ENCODE assay signal across 20 cellular contexts in the genomic region with DNA sequence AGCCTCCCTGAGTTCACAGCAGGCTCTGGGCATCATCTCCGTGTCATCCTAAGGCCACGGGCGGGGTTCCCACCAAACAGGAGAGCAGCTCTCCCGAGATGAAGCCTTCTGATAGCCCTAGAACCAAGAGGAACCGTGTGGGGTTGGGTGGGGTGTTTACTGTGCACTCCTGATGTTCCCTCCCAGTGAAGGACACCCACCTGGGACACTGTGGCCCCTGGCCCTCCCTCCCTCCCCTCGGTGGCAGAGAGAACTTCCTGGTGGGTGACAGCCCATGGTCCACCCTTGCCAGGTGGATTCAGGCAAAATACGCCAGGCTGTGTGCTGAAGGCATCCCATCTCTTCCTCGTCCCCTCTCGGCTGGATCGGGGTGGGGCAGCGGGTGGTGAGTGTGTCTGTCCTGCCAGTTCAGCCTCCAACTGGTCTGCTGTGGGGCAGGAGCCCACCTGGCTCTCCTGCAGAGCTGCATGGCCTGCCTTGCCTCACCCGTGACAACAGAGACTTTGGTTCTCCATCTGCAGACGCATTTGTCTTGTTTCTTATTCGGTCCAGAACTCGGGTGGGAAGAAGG.
"Had no signal": no experiment of that assay in that cellular context is flagged by ENCODE, and none has a peak within 500 bp of the region (broad histone marks: within the 10 kb centered on the region; RNA-seq: fewer than 3 reads in every experiment).

No MANE protein-coding gene starts in this region.

- H3K4me1 ChIP-seq: gastrocnemius medialis, testis had no signal

- H3K27me3 Mint-ChIP-seq: stimulated activated naive B cell treated with anti-CD40 and anti-IgM and Interleukin-4, amounts not matched to agents 10 μg/mL and 1 μg/mL and 100 μg/mL, for 72 hours had no signal

- H3K4me3 Mint-ChIP-seq: central memory CD8-positive, alpha-beta T cell; mesothelial cell of epicardium; nephron; stimulated activated naive B cell treated with anti-CD40 and anti-IgM and Interleukin-4, amounts not matched to agents 10 μg/mL and 1 μg/mL and 100 μg/mL, for 72 hours; stimulated activated naive CD8-positive, alpha-beta T cell treated with anti-CD3 and anti-CD28 coated beads, Interleukin-15, amount 100 ng/mL, for 72 hours had no signal

- H3K27me3 ChIP-seq: testis, vagina had no signal

- H3K4me3 ChIP-seq: esophagus muscularis mucosa, gastrocnemius medialis, heart right ventricle, right atrium auricular region, testis, tibial nerve, upper lobe of right lung, vagina had no signal

- H3K27ac ChIP-seq: epithelial cell of prostate, esophagus muscularis mucosa, gastrocnemius medialis, heart right ventricle, right atrium auricular region, testis, tibial nerve, upper lobe of right lung, vagina had no signal

- H3K36me3 Mint-ChIP-seq: mesothelial cell of epicardium; stimulated activated naive B cell treated with anti-CD40 and anti-IgM and Interleukin-4, amounts not matched to agents 10 μg/mL and 1 μg/mL and 100 μg/mL, for 72 hours had no signal

- H3K36me3 ChIP-seq: esophagus muscularis mucosa, gastrocnemius medialis, heart right ventricle, right atrium auricular region, tibial nerve, upper lobe of right lung, vagina had no signal

- H3K4me1 Mint-ChIP-seq: nephron had no signal

- ATAC-seq: gastrocnemius medialis; heart right ventricle; left lobe of liver; stimulated activated naive B cell treated with anti-CD40 and anti-IgM and Interleukin-4, amounts not matched to agents 10 μg/mL and 1 μg/mL and 100 μg/mL, for 72 hours; stimulated activated naive CD8-positive, alpha-beta T cell treated with anti-CD3 and anti-CD28 coated beads, Interleukin-15, amount 100 ng/mL, for 72 hours; upper lobe of right lung had no signal

- H3K27ac Mint-ChIP-seq: mesothelial cell of epicardium; nephron; stimulated activated naive B cell treated with anti-CD40 and anti-IgM and Interleukin-4, amounts not matched to agents 10 μg/mL and 1 μg/mL and 100 μg/mL, for 72 hours; stimulated activated naive CD8-positive, alpha-beta T cell treated with anti-CD3 and anti-CD28 coated beads, Interleukin-15, amount 100 ng/mL, for 72 hours had no signal

- H3K9me3 ChIP-seq: esophagus muscularis mucosa, gastrocnemius medialis, heart right ventricle, right atrium auricular region, testis, tibial nerve, upper lobe of right lung, vagina had no signal

- DNase-seq: effector memory CD4-positive, alpha-beta T cell; gastrocnemius medialis; heart right ventricle; hypothalamus; mammary epithelial cell; stimulated activated CD4-positive, alpha-beta T cell treated with anti-CD3 and anti-CD28 coated beads, Interleukin-2, amount 100 ng/mL, for 24 hours; stimulated activated CD4-positive, alpha-beta T cell treated with anti-CD3 and anti-CD28 coated beads, Interleukin-4, amount 100 ng/mL, for 4 hours; stimulated activated naive B cell treated with anti-CD40 and anti-IgM and Interleukin-4, amounts not matched to agents 10 μg/mL and 1 μg/mL and 100 μg/mL, for 72 hours; stimulated activated naive CD8-positive, alpha-beta T cell treated with anti-CD3 and anti-CD28 coated beads, Interleukin-15, amount 100 ng/mL, for 72 hours; testis had no signal

- H3K9me3 Mint-ChIP-seq: central memory CD8-positive, alpha-beta T cell; mesothelial cell of epicardium had no signal
